In the genomic region with DNA sequence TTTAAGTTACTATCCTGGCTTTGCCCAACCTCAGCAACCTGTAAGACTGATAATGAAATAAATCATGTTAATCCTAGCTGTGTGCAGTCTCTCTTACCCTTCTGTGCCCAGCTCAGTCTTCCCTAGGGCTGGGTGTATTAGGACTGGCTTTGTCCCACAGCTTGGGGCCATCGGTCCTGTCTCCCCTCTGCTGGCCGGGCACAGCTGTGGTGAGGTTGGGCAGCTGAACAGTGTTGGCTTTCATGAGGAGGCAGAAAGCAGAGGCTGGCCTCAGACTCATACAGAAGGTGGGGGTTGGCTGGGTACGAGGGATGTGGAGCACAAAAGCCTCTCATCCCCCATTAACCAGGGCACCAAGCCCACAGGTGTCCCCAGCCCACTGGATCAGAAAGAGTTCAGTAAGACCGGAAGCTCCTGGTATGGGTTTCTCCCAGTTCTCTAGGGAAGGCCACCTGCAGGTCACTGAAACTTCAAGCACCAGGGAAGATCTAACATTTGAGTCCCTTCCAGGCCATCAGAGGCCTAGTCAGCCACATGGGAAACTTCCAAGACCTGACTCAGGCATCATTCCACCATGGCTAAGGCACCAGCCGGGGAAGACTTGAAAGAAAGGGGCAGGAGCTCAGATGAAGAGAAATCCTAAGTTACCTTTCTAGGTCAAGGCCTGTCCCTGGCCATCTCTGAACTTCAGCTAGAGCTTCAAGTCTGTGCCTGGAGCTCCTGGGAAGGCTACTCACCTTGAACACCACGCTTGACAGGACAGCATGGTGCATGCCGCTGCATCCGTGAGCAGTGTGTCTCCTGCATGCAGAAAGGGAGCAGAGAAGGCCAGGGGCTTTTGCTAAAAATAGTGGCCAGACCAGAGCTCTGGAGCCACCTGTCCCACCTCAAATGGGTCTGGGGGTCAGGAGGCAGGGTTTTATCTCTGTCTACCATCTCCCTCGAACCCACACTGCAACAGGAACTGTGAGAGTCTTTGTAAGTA, we compare ENCODE assay signal across 11 cellular contexts. TPM values are rescaled to one million over a fixed set of nuclear protein-coding genes. Genes with fewer than 3 reads are reported as not detected.
DNase-seq lines count a peak whose midpoint lies in the region; ATAC-seq, FAIRE-seq and TF ChIP-seq lines count a peak whose summit lies in the region.
"Had no signal": no experiment of that assay in that cellular context is flagged by ENCODE, and none has a peak within 500 bp of the region (broad histone marks: within the 10 kb centered on the region; RNA-seq: fewer than 3 reads in every experiment).

No MANE protein-coding gene starts in this region.

- H3K9me2 ChIP-seq in Karpas-422 (replicated peaks; ENCODE audit: insufficient read depth, low read length), result no peaks in the 10 kb centered on the region

- H2AFZ ChIP-seq in Karpas-422 (ENCODE audit: low read length) (no peak overlapping the region), osteoblast (ENCODE audit: low read length) (no peak overlapping the region)
- H2AFZ ChIP-seq: hepatocyte had no signal

- H3K9me3 ChIP-seq in AG04450 (ENCODE audit: control insufficient read depth, insufficient read depth, low read length) (no peaks in the 10 kb centered on the region), Karpas-422 (ENCODE audit: low read length) (no peaks in the 10 kb centered on the region), esophagus (ENCODE audit: control insufficient read depth in 2 of 2, insufficient read depth in 1 of 2, low read depth in 1 of 2, low read length in 1 of 2) (no peaks in the 10 kb centered on the region), osteoblast (ENCODE audit: low read depth, low read length) (no peaks in the 10 kb centered on the region), HAP-1 (no peaks in the 10 kb centered on the region), small intestine (ENCODE audit: control insufficient read depth, low read depth) (no peaks in the 10 kb centered on the region)

- TF ChIP-seq CTCF in AG04450 (IDR thresholded peaks at IDR 0.05; ENCODE audit: low read depth, low read length) (no peak), osteoblast (IDR thresholded peaks at IDR 0.05; ENCODE audit: extremely low read depth, low read depth, low read length) (no peak)

- CTCF ChIA-PET in AG04450 (lab: Charles Lee), result interaction anchor here (0.8 to 1.3 kb wide), 2 partner anchors 44 to 126 kb away, joined by 3 read pairs; no protein-coding TSS in a partner anchor

- no peak overlapping the region for H3K4me2 ChIP-seq in Karpas-422 (ENCODE audit: low read depth, low read length, poor library complexity, severe bottlenecking)
- no peak overlapping the region for H3K4me2 ChIP-seq in osteoblast (ENCODE audit: insufficient read depth, low read length)
- H3K4me2 ChIP-seq: hepatocyte had no signal

- FAIRE-seq in small intestine (lab: Jason Lieb, UNC), result no peak

- H3K4me1 ChIP-seq in Karpas-422 (ENCODE audit: low read length) (peaks cover 22% of the 10 kb centered on the region), esophagus (ENCODE audit: control insufficient read depth in 2 of 2, insufficient read depth in 2 of 2, low read length in 1 of 2) (peaks cover 18 to 45% of the 10 kb centered on the region in 2 donors), osteoblast (ENCODE audit: insufficient read depth, low read length) (peaks cover 31% of the 10 kb centered on the region), HAP-1 (no peaks in the 10 kb centered on the region), small intestine (ENCODE audit: control insufficient read depth in 2 of 2, insufficient read depth in 1 of 2, low read depth in 1 of 2, low read length in 1 of 2) (no peaks in the 10 kb centered on the region)

- H3K9ac ChIP-seq in Karpas-422 (ENCODE audit: low read length), result no peak overlapping the region

- H3K36me3 ChIP-seq in Karpas-422 (ENCODE audit: insufficient read depth, low read length), result peaks cover 36% of the 10 kb centered on the region
- peaks cover 23 to 54% of the 10 kb centered on the region in 2 donors for H3K36me3 ChIP-seq in esophagus (ENCODE audit: control insufficient read depth in 2 of 2, insufficient read depth in 2 of 2, low read length in 1 of 2)
- H3K36me3 ChIP-seq in osteoblast (ENCODE audit: insufficient read depth, low read length), result peaks cover 87% of the 10 kb centered on the region
- H3K36me3 ChIP-seq in HAP-1 (replicated peaks), result peaks cover 89% of the 10 kb centered on the region
- H3K36me3 ChIP-seq in small intestine (ENCODE audit: control insufficient read depth in 2 of 2, insufficient read depth in 2 of 2, low read length in 2 of 2), result peaks cover 27 to 41% of the 10 kb centered on the region in 2 donors

- no peak for DNase-seq in AG04450 (ENCODE audit: low read depth, low spot score)
- DNase-seq in Karpas-422, result no peak
- DNase-seq in osteoblast (ENCODE audit: insufficient read length, low spot score, missing footprints), result peak; percentile 94
- no peak for DNase-seq in NCI-H146 treated with DMSO at 0.1 percent for 48 hours (lab: John Stamatoyannopoulos, UW; ENCODE audit: unreplicated experiment)
- DNase-seq in left colon, result no peak
- DNase-seq in HAP-1 (ENCODE audit: low spot score in 2 of 2), result no peak
- no peak for DNase-seq in small intestine
- DNase-seq: CD8-positive, alpha-beta memory T cell; stimulated activated CD4-positive, alpha-beta T cell treated with anti-CD3 and anti-CD28 coated beads, Interleukin-12 subunit alpha, Interleukin-12 subunit beta, amount 100 ng/mL, for 4 hours had no signal

- H4K20me1 ChIP-seq in Karpas-422 (ENCODE audit: insufficient read depth, low read depth, low read length), result peaks cover 34% of the 10 kb centered on the region; the same call in 1 of the 2 replicates
- H4K20me1 ChIP-seq in osteoblast (ENCODE audit: insufficient read depth, low read length), result peaks cover 31% of the 10 kb centered on the region

- ATAC-seq in left colon, result no peak

- no peak overlapping the region for H3K4me3 ChIP-seq in AG04450 (ENCODE audit: low read depth, low read length)
- no peak overlapping the region for H3K4me3 ChIP-seq in Karpas-422 (ENCODE audit: low read length)
- no peak overlapping the region for H3K4me3 ChIP-seq in esophagus (ENCODE audit: low read depth in 1 of 2, low read length in 2 of 2)
- no peak overlapping the region for H3K4me3 ChIP-seq in osteoblast (ENCODE audit: insufficient read depth, low read length)
- no peak overlapping the region for H3K4me3 ChIP-seq in HAP-1
- H3K4me3 ChIP-seq in small intestine (ENCODE audit: low read depth in 1 of 2, low read length in 2 of 2), result no peak overlapping the region
- H3K4me3 ChIP-seq: hepatocyte had no signal

- H3K27me3 ChIP-seq in AG04450 (ENCODE audit: control insufficient read depth, insufficient read depth, low read length) (no peaks in the 10 kb centered on the region), Karpas-422 (ENCODE audit: low read length) (no peaks in the 10 kb centered on the region), esophagus (ENCODE audit: control insufficient read depth in 1 of 2, insufficient read depth in 2 of 2, low read length in 2 of 2) (no peaks in the 10 kb centered on the region), osteoblast (ENCODE audit: insufficient read depth, low read length) (no peaks in the 10 kb centered on the region), HAP-1 (ENCODE audit: low read depth) (no peaks in the 10 kb centered on the region), small intestine (ENCODE audit: control insufficient read depth in 2 of 2, insufficient read depth in 2 of 2, low read length in 2 of 2) (no peaks in the 10 kb centered on the region)
- H3K27me3 ChIP-seq: hepatocyte had no signal

- H3K79me2 ChIP-seq in Karpas-422 (ENCODE audit: low read length) (peaks cover 20% of the 10 kb centered on the region), osteoblast (ENCODE audit: insufficient read depth, low read length) (peaks cover 33% of the 10 kb centered on the region)

- POLR2A ChIA-PET in AG04450 (lab: Yijun Ruan, JAX), result interaction anchor here (0.6 to 1.4 kb wide), 4 partner anchors 9 to 908 kb away, joined by 3 to 6 read pairs (median 3); partner anchors contain the start of genes ACLY and CNP

- intact Hi-C loops in left colon (cut with DNase I, micrococcal nuclease), result no loop called here

- peak overlapping the region; percentile 11 for H3K27ac ChIP-seq in AG04450 (ENCODE audit: low read depth, low read length)
- H3K27ac ChIP-seq in Karpas-422 (ENCODE audit: low read length), result peak overlapping the region; percentile 86
- peak overlapping the region; percentile 68 to 90 for H3K27ac ChIP-seq in esophagus (ENCODE audit: low read depth in 2 of 2, low read length in 1 of 2)
- peak overlapping the region; percentile 34 for H3K27ac ChIP-seq in osteoblast (ENCODE audit: low read depth, low read length)
- H3K27ac ChIP-seq in small intestine (ENCODE audit: low read depth in 1 of 2, low read length in 1 of 2), result no peak overlapping the region
- H3K27ac ChIP-seq: hepatocyte had no signal

- 67 to 74% methylated on average over 9 of the region's 9 CpGs for WGBS in esophagus, 2 donors
- WGBS in small intestine, 3 donors, result 87 to 92% (median 87%) methylated on average over 9 of the region's 9 CpGs

- in situ Hi-C loops in HAP-1 (cut with MboI; ENCODE audit: low sequenced_read_pairs), result no loop called here

RNA-seq across cellular contexts. Expression of gene CNP, which starts 8.8 kb away (rescaled TPM):
- polyA plus RNA-seq in AG04450 (2011; rRNA removed) (53.0 and 85.7 TPM in 2 replicates), esophagus (10 to 100 TPM; 45.2 to 49.1 TPM), small intestine (10 to 100 TPM; 13.2 to 37.4 (median 19.5) TPM)
- 126 and 219 TPM in 2 replicates for polyA minus RNA-seq in AG04450 (2011; rRNA and poly(A)+ RNA removed)
- total RNA-seq in Karpas-422 (2014; rRNA removed; shearing (Covaris generic); ENCODE audit: low replicate concordance), result 41.3 and 79.1 TPM in 2 replicates
- total RNA-seq in osteoblast (87.6 and 96.4 TPM in 2 replicates), left colon (10 to 100 TPM; 45.6 to 53.6 TPM)

RNA-seq across cellular contexts. Expression of gene DNAJC7, which starts 41.8 kb away (rescaled TPM):
- polyA plus RNA-seq in AG04450 (2011; rRNA removed) (62.0 and 66.4 TPM in 2 replicates), esophagus (10 to 100 TPM; 55.4 to 66.4 TPM), small intestine (10 to 100 TPM; 70.0 to 79.4 (median 70.0) TPM)
- 46.4 and 57.9 TPM in 2 replicates for polyA minus RNA-seq in AG04450 (2011; rRNA and poly(A)+ RNA removed)
- total RNA-seq in Karpas-422 (2014; rRNA removed; shearing (Covaris generic); ENCODE audit: low replicate concordance), result 56.1 and 64.1 TPM in 2 replicates
- total RNA-seq in osteoblast (75.3 and 76.3 TPM in 2 replicates), left colon (10 to 100 TPM; 76.5 to 84.6 TPM)

RNA-seq across cellular contexts. Expression of gene NKIRAS2, which starts 44.5 kb away (rescaled TPM):
- polyA plus RNA-seq in AG04450 (2011; rRNA removed) (46.5 and 51.3 TPM in 2 replicates), esophagus (10 to 100 TPM; 28.8 to 32.5 TPM), small intestine (10 to 100 TPM; 21.1 to 28.9 (median 23.3) TPM)
- 28.8 and 37.3 TPM in 2 replicates for polyA minus RNA-seq in AG04450 (2011; rRNA and poly(A)+ RNA removed)
- 28.4 and 44.9 TPM in 2 replicates for total RNA-seq in Karpas-422 (2014; rRNA removed; shearing (Covaris generic); ENCODE audit: low replicate concordance)
- total RNA-seq in osteoblast (38.0 and 39.1 TPM in 2 replicates), left colon (10 to 100 TPM; 29.4 to 31.9 TPM)

RNA-seq across cellular contexts. Expression of gene ODAD4, which starts 45.0 kb away (rescaled TPM):
- polyA plus RNA-seq in AG04450 (2011; rRNA removed) (0.47 and 0.56 TPM in 2 replicates), esophagus (under 1 TPM; 0.18 to 0.31 TPM), small intestine (under 1 TPM in 1 of 3 donors, not detected in 2; 0.28 TPM)
- polyA minus RNA-seq in AG04450 (2011; rRNA and poly(A)+ RNA removed), result 0.74 and 2.0 TPM in 2 replicates
- 0.67 and 1.0 TPM in 2 replicates for total RNA-seq in Karpas-422 (2014; rRNA removed; shearing (Covaris generic); ENCODE audit: low replicate concordance)
- total RNA-seq in osteoblast (1.1 and 1.5 TPM in 2 replicates), left colon (under 1 TPM; 0.12 to 0.20 TPM)

RNA-seq across cellular contexts. Expression of gene ACLY, which starts 56.6 kb away (rescaled TPM):
- polyA plus RNA-seq in AG04450 (2011; rRNA removed) (161 and 163 TPM in 2 replicates), esophagus (10 to 100 TPM; 16.4 to 27.1 TPM), small intestine (10 to 100 TPM; 44.0 to 55.6 (median 53.2) TPM)
- polyA minus RNA-seq in AG04450 (2011; rRNA and poly(A)+ RNA removed), result 273 and 347 TPM in 2 replicates
- 173 and 212 TPM in 2 replicates for total RNA-seq in Karpas-422 (2014; rRNA removed; shearing (Covaris generic); ENCODE audit: low replicate concordance)
- total RNA-seq in osteoblast (271 and 273 TPM in 2 replicates), left colon (100 to 1,000 TPM in 1 of 2 donors, 10 to 100 TPM in 1; 88.2 to 125 TPM)

Comparison
In these comparisons a context has a peak if more than half of its experiments do, and no peak if none do; other contexts are left out.
1. H3K27ac ChIP-seq: peak in AG04450 (single experiment), Karpas-422 (single experiment), esophagus (2 of 2) and osteoblast (single experiment); none in small intestine (0 of 2).